In genomic region chr1:214141486-214141885, GRCh38 we compare ENCODE assay signal across 18 cellular contexts.
DNase-seq lines count a peak whose midpoint lies in the region; ATAC-seq and TF ChIP-seq lines count a peak whose summit lies in the region.
"Had no signal": no experiment of that assay in that cellular context is flagged by ENCODE, and none has a peak within 500 bp of the region (broad histone marks: within the 10 kb centered on the region; RNA-seq: fewer than 3 reads in every experiment).

No MANE protein-coding gene starts in this region.

- H3K4me1 Mint-ChIP-seq in activated CD4-positive, alpha-beta memory T cell treated with anti-CD3 and anti-CD28 coated beads, Interleukin-2, amount 10 ng/mL, durations not matched to agents 7 days and 5 days = no peaks in the 10 kb centered on the region
- H3K4me1 Mint-ChIP-seq: B cell had no signal

- H3K79me2 ChIP-seq in OCI-LY3 (ENCODE audit: low read length) = no peaks in the 10 kb centered on the region

- no peak for TF ChIP-seq EP300 in upper lobe of left lung (IDR thresholded peaks at IDR 0.05)

- CTCF ChIA-PET in activated CD4-positive, alpha-beta memory T cell treated with anti-CD3 and anti-CD28 coated beads, Interleukin-2, amount 10 ng/mL, durations not matched to agents 7 days and 5 days (lab: Charles Lee) = no interaction called here

- no peak overlapping the region for H2AFZ ChIP-seq in OCI-LY3 (ENCODE audit: low read depth, low read length)

- H3K27ac Mint-ChIP-seq in activated CD4-positive, alpha-beta memory T cell treated with anti-CD3 and anti-CD28 coated beads, Interleukin-2, amount 10 ng/mL, durations not matched to agents 7 days and 5 days = no peak overlapping the region
- H3K27ac Mint-ChIP-seq: B cell; CD4-positive, alpha-beta T cell; CD8-positive, alpha-beta T cell had no signal

- no peaks in the 10 kb centered on the region for H3K27me3 Mint-ChIP-seq in activated CD4-positive, alpha-beta memory T cell treated with anti-CD3 and anti-CD28 coated beads, Interleukin-2, amount 10 ng/mL, durations not matched to agents 7 days and 5 days

- no peak overlapping the region for H3K4me3 ChIP-seq in OCI-LY3 (ENCODE audit: low read length)
- no peak overlapping the region for H3K4me3 ChIP-seq in upper lobe of left lung
- H3K4me3 ChIP-seq: A549; BLaER1 treated with 17β-estradiol and CSF1 and Interleukin-3, amounts not matched to agents 10 nM and 100 nM had no signal

- H3K4me1 ChIP-seq in OCI-LY3 (ENCODE audit: low read length) (peaks cover 31% of the 10 kb centered on the region), upper lobe of left lung (no peaks in the 10 kb centered on the region)
- H3K4me1 ChIP-seq: A549, Caco-2 had no signal

- no peaks in the 10 kb centered on the region for H3K9me3 ChIP-seq in OCI-LY3 (ENCODE audit: insufficient read depth, low read length)
- H3K9me3 ChIP-seq in upper lobe of left lung = no peaks in the 10 kb centered on the region
- H3K9me3 ChIP-seq: A549, Caco-2 had no signal

- no peak for TF ChIP-seq CTCF in OCI-LY3 (IDR thresholded peaks at IDR 0.05; ENCODE audit: low read depth, low read length)
- no peak for TF ChIP-seq CTCF in upper lobe of left lung (IDR thresholded peaks at IDR 0.05)

- H3K9me3 Mint-ChIP-seq in activated CD4-positive, alpha-beta memory T cell treated with anti-CD3 and anti-CD28 coated beads, Interleukin-2, amount 10 ng/mL, durations not matched to agents 7 days and 5 days = no peaks in the 10 kb centered on the region
- H3K9me3 Mint-ChIP-seq: CD4-positive, alpha-beta T cell; CD8-positive, alpha-beta T cell had no signal

- no peaks in the 10 kb centered on the region for H3K36me3 Mint-ChIP-seq in activated CD4-positive, alpha-beta memory T cell treated with anti-CD3 and anti-CD28 coated beads, Interleukin-2, amount 10 ng/mL, durations not matched to agents 7 days and 5 days (ENCODE audit: low read depth)
- H3K36me3 Mint-ChIP-seq: CD8-positive, alpha-beta T cell had no signal

- 74 to 86% methylated on average over 4 of the region's 4 CpGs for WGBS in upper lobe of left lung, 2 donors

- no peaks in the 10 kb centered on the region for H4K20me1 ChIP-seq in OCI-LY3 (ENCODE audit: insufficient read depth, low read length)
- H4K20me1 ChIP-seq: BLaER1 treated with 17β-estradiol and CSF1 and Interleukin-3, amounts not matched to agents 10 nM and 100 nM had no signal

- TF ChIP-seq POLR2A in upper lobe of left lung (IDR thresholded peaks at IDR 0.05) = no peak

- no peak overlapping the region for H3K9ac ChIP-seq in OCI-LY3 (ENCODE audit: low read length)
- H3K9ac ChIP-seq: BLaER1 treated with 17β-estradiol and CSF1 and Interleukin-3, amounts not matched to agents 10 nM and 100 nM had no signal

- H3K36me3 ChIP-seq in OCI-LY3 (replicated peaks; ENCODE audit: low read depth, low read length) = no peaks in the 10 kb centered on the region
- no peaks in the 10 kb centered on the region for H3K36me3 ChIP-seq in upper lobe of left lung
- H3K36me3 ChIP-seq: BLaER1 treated with 17β-estradiol and CSF1 and Interleukin-3, amounts not matched to agents 10 nM and 100 nM had no signal

- 0 out of 2 replicates have a peak overlapping the region, but pooled peaks have one; percentile 15 for H3K27ac ChIP-seq in OCI-LY3 (ENCODE audit: low read length)
- H3K27ac ChIP-seq in upper lobe of left lung = no peak overlapping the region
- H3K27ac ChIP-seq: 22Rv1; A549; BLaER1 treated with 17β-estradiol and CSF1 and Interleukin-3, amounts not matched to agents 10 nM and 100 nM; C4-2B had no signal

- H3K27me3 ChIP-seq in OCI-LY3 (ENCODE audit: low read depth, low read length) (peaks cover 14% of the 10 kb centered on the region), upper lobe of left lung (no peaks in the 10 kb centered on the region)
- H3K27me3 ChIP-seq: BLaER1 treated with 17β-estradiol and CSF1 and Interleukin-3, amounts not matched to agents 10 nM and 100 nM had no signal

- 0 out of 2 replicates have a peak overlapping the region, but pooled peaks have one; percentile 16 for H3K4me2 ChIP-seq in OCI-LY3 (ENCODE audit: low read length)
- H3K4me2 ChIP-seq: A549; BLaER1 treated with 17β-estradiol and CSF1 and Interleukin-3, amounts not matched to agents 10 nM and 100 nM had no signal

- no peak for DNase-seq in upper lobe of left lung
- DNase-seq in activated CD4-positive, alpha-beta memory T cell treated with anti-CD3 and anti-CD28 coated beads, Interleukin-2, amount 10 ng/mL, durations not matched to agents 7 days and 5 days = no peak
- DNase-seq: AML-193; Caco-2; Calu3; CD4-positive, alpha-beta T cell; CD8-positive, alpha-beta T cell; DMS79 treated with DMSO at 0.1 percent for 48 hours; GF-D8 had no signal

- ATAC-seq in GM18867 (IDR thresholded peaks at IDR 0.05; ENCODE audit: unreplicated experiment) (peak; percentile 72), HG02610 (IDR thresholded peaks at IDR 0.05; ENCODE audit: unreplicated experiment) (peak; percentile 81), HG03520 (IDR thresholded peaks at IDR 0.05; ENCODE audit: unreplicated experiment) (no peak), upper lobe of left lung (ENCODE audit: low FRiP score in 2 of 2) (no peak)
- ATAC-seq: A549; CD8-positive, alpha-beta T cell had no signal

- POLR2A ChIA-PET in activated CD4-positive, alpha-beta memory T cell treated with anti-CD3 and anti-CD28 coated beads, Interleukin-2, amount 10 ng/mL, durations not matched to agents 7 days and 5 days (lab: Charles Lee) = no interaction called here

- no peak overlapping the region for H3K4me3 Mint-ChIP-seq in activated CD4-positive, alpha-beta memory T cell treated with anti-CD3 and anti-CD28 coated beads, Interleukin-2, amount 10 ng/mL, durations not matched to agents 7 days and 5 days
- H3K4me3 Mint-ChIP-seq: B cell; CD4-positive, alpha-beta T cell; CD8-positive, alpha-beta T cell had no signal

Comparison
In these comparisons a context has a peak if more than half of its experiments do, and no peak if none do; other contexts are left out.
1. ATAC-seq: peak in GM18867 (single experiment) and HG02610 (single experiment); none in HG03520 (single experiment) and upper lobe of left lung (0 of 2).